In genomic region chr10:116909307-116909706, GRCh38 we compare ENCODE assay signal across 20 cellular contexts.
DNase-seq lines count a peak whose midpoint lies in the region; ATAC-seq lines count a peak whose summit lies in the region.
"Had no signal": no experiment of that assay in that cellular context is flagged by ENCODE, and none has a peak within 500 bp of the region (broad histone marks: within the 10 kb centered on the region; RNA-seq: fewer than 3 reads in every experiment).

No MANE protein-coding gene starts in this region.

- H3K36me3 ChIP-seq in neuronal stem cell (replicated peaks in 1 of 2; ENCODE audit: control insufficient read depth in 2 of 2, insufficient read depth in 2 of 2, low read length in 2 of 2) = no peaks in the 10 kb centered on the region

- no peak overlapping the region for H2BK12ac ChIP-seq in neuronal stem cell (ENCODE audit: low read length)

- no peak overlapping the region for H3K14ac ChIP-seq in neuronal stem cell (ENCODE audit: low read length)

- no peak overlapping the region for H3K4ac ChIP-seq in neuronal stem cell (ENCODE audit: low read length)

- H3K79me1 ChIP-seq in neuronal stem cell (ENCODE audit: low read depth, low read length) = no peaks in the 10 kb centered on the region

- no peak overlapping the region for H4K8ac ChIP-seq in neuronal stem cell (ENCODE audit: low read depth, low read length)

- no peak overlapping the region for H3K4me2 ChIP-seq in neuronal stem cell (ENCODE audit: insufficient read depth, low read length, poor library complexity, severe bottlenecking)
- H3K4me2 ChIP-seq: A549; BLaER1 treated with 17β-estradiol and CSF1 and Interleukin-3, amounts not matched to agents 10 nM and 100 nM had no signal

- DNase-seq in NAMALWA (ENCODE audit: low spot score) (no peak), neuronal stem cell (ENCODE audit: low spot score) (no peak)
- no peak for DNase-seq in activated naive CD4-positive, alpha-beta T cell treated with anti-CD3 and anti-CD28 coated beads, Interleukin-2, amount 10 ng/mL, durations not matched to agents 7 days and 5 days
- DNase-seq: AML-193; Caco-2; Calu3; CD4-positive, alpha-beta T cell; CD8-positive, alpha-beta T cell; DMS79 treated with DMSO at 0.1 percent for 48 hours; GF-D8 had no signal

- H3K27me3 ChIP-seq in neuronal stem cell (ENCODE audit: control insufficient read depth in 3 of 3, insufficient read depth in 3 of 3, low read depth in 1 of 3, low read length in 3 of 3) = no peaks in the 10 kb centered on the region
- H3K27me3 ChIP-seq: BLaER1 treated with 17β-estradiol and CSF1 and Interleukin-3, amounts not matched to agents 10 nM and 100 nM had no signal

- H4K91ac ChIP-seq in neuronal stem cell (ENCODE audit: low read depth, low read length, poor library complexity) = no peak overlapping the region

- CTCF ChIA-PET in activated naive CD4-positive, alpha-beta T cell treated with anti-CD3 and anti-CD28 coated beads, Interleukin-2, amount 10 ng/mL, durations not matched to agents 7 days and 5 days (lab: Charles Lee) = no interaction called here

- ATAC-seq in GM18502 (IDR thresholded peaks at IDR 0.05; ENCODE audit: poor library complexity, unreplicated experiment) (peak; percentile 71), GM18868 (IDR thresholded peaks at IDR 0.05; ENCODE audit: unreplicated experiment) (peak; percentile 48), GM21390 (IDR thresholded peaks at IDR 0.05; ENCODE audit: unreplicated experiment) (peak; percentile 61), HG03457 (IDR thresholded peaks at IDR 0.05; ENCODE audit: unreplicated experiment) (peak; percentile 72), GM18858 (IDR thresholded peaks at IDR 0.05; ENCODE audit: unreplicated experiment) (no peak)
- ATAC-seq: A549; CD8-positive, alpha-beta T cell had no signal

- no peak overlapping the region for H2AK5ac ChIP-seq in neuronal stem cell (ENCODE audit: low read depth, low read length)

- no peaks in the 10 kb centered on the region for H3K4me1 Mint-ChIP-seq in activated naive CD4-positive, alpha-beta T cell treated with anti-CD3 and anti-CD28 coated beads, Interleukin-2, amount 10 ng/mL, durations not matched to agents 7 days and 5 days
- H3K4me1 Mint-ChIP-seq: B cell had no signal

- no peaks in the 10 kb centered on the region for H3K9me3 Mint-ChIP-seq in activated naive CD4-positive, alpha-beta T cell treated with anti-CD3 and anti-CD28 coated beads, Interleukin-2, amount 10 ng/mL, durations not matched to agents 7 days and 5 days
- H3K9me3 Mint-ChIP-seq: CD4-positive, alpha-beta T cell; CD8-positive, alpha-beta T cell had no signal

- no peak overlapping the region for H2AFZ ChIP-seq in neuronal stem cell (ENCODE audit: low read length)

- no CpG with 5 or more reads among the region's 1 CpG for WGBS in neuronal stem cell (ENCODE audit: extremely low coverage in 2 of 2, insufficient read length in 2 of 2, insufficient replicate concordance in 1 of 2), 2 donors

- peaks cover 0 to 3% of the 10 kb centered on the region in 2 donors for H3K4me1 ChIP-seq in neuronal stem cell (ENCODE audit: control insufficient read depth in 2 of 2, insufficient read depth in 1 of 2, low read depth in 1 of 2, low read length in 2 of 2)
- H3K4me1 ChIP-seq: A549; BLaER1 treated with 17β-estradiol and CSF1 and Interleukin-3, amounts not matched to agents 10 nM and 100 nM; Caco-2 had no signal

- no peak overlapping the region for H2BK5ac ChIP-seq in neuronal stem cell (ENCODE audit: low read length)

- H3K23ac ChIP-seq in neuronal stem cell (ENCODE audit: low read depth, low read length, poor library complexity) = no peak overlapping the region

- H3K27ac ChIP-seq in neuronal stem cell (replicated peaks; ENCODE audit: low read length) = no peak overlapping the region
- H3K27ac ChIP-seq: 22Rv1; A549; BLaER1 treated with 17β-estradiol and CSF1 and Interleukin-3, amounts not matched to agents 10 nM and 100 nM; C4-2B had no signal

- no peaks in the 10 kb centered on the region for H3K9me3 ChIP-seq in neuronal stem cell (replicated peaks in 1 of 2; ENCODE audit: control insufficient read depth in 2 of 2, insufficient read depth in 1 of 2, low read depth in 1 of 2, low read length in 2 of 2)
- H3K9me3 ChIP-seq: A549; BLaER1 treated with 17β-estradiol and CSF1 and Interleukin-3, amounts not matched to agents 10 nM and 100 nM; Caco-2 had no signal

- H3K18ac ChIP-seq in neuronal stem cell (ENCODE audit: low read length) = no peak overlapping the region

- H3K36me3 Mint-ChIP-seq in activated naive CD4-positive, alpha-beta T cell treated with anti-CD3 and anti-CD28 coated beads, Interleukin-2, amount 10 ng/mL, durations not matched to agents 7 days and 5 days = no peaks in the 10 kb centered on the region
- H3K36me3 Mint-ChIP-seq: CD8-positive, alpha-beta T cell had no signal

- no peak overlapping the region for H2BK120ac ChIP-seq in neuronal stem cell (ENCODE audit: low read depth, low read length)

- H3K27ac Mint-ChIP-seq in activated naive CD4-positive, alpha-beta T cell treated with anti-CD3 and anti-CD28 coated beads, Interleukin-2, amount 10 ng/mL, durations not matched to agents 7 days and 5 days = no peak overlapping the region
- H3K27ac Mint-ChIP-seq: B cell; CD4-positive, alpha-beta T cell; CD8-positive, alpha-beta T cell had no signal

- H3K4me3 ChIP-seq in neuronal stem cell (ENCODE audit: low read length in 2 of 2) = no peak overlapping the region
- H3K4me3 ChIP-seq: A549; BLaER1 treated with 17β-estradiol and CSF1 and Interleukin-3, amounts not matched to agents 10 nM and 100 nM had no signal

- H3K4me3 Mint-ChIP-seq in activated naive CD4-positive, alpha-beta T cell treated with anti-CD3 and anti-CD28 coated beads, Interleukin-2, amount 10 ng/mL, durations not matched to agents 7 days and 5 days = no peak overlapping the region
- H3K4me3 Mint-ChIP-seq: B cell; CD4-positive, alpha-beta T cell; CD8-positive, alpha-beta T cell had no signal

- H3K27me3 Mint-ChIP-seq in activated naive CD4-positive, alpha-beta T cell treated with anti-CD3 and anti-CD28 coated beads, Interleukin-2, amount 10 ng/mL, durations not matched to agents 7 days and 5 days = no peaks in the 10 kb centered on the region
- H3K27me3 Mint-ChIP-seq: B cell; CD4-positive, alpha-beta T cell had no signal

- no peak overlapping the region for H2BK15ac ChIP-seq in neuronal stem cell (ENCODE audit: low read length)

- no peak overlapping the region for H3K9ac ChIP-seq in neuronal stem cell (ENCODE audit: low read depth, low read length, poor library complexity)
- H3K9ac ChIP-seq: BLaER1 treated with 17β-estradiol and CSF1 and Interleukin-3, amounts not matched to agents 10 nM and 100 nM had no signal
